In the genomic region with DNA sequence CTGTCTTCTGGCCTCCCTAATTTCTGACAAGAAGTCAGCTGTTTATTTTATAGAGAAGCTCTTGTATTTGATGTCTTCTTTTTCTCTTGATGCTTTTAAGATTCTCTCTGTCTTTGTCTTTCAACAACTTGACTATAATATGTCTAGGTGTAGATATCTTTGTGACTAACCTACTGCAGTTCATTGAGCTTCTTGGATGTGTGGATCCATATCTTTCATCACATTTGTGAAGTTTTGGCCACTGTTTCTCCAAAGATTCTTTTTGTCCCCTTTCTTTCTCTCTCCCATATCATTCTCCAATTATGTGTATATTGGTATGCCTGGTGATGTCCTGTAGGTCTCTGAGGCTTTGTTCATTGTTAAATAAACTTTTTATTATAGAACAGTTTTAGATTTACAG, we compare ENCODE assay signal across 27 cellular contexts.
DNase-seq lines count a peak whose midpoint lies in the region; TF ChIP-seq lines count a peak whose summit lies in the region.
"Had no signal": no experiment of that assay in that cellular context is flagged by ENCODE, and none has a peak within 500 bp of the region (broad histone marks: within the 10 kb centered on the region; RNA-seq: fewer than 3 reads in every experiment).

No MANE protein-coding gene starts in this region.

- no peak overlapping the region for H3K4me3 ChIP-seq in HEK293 (ENCODE audit: low read depth, low read length)
- H3K4me3 ChIP-seq: A549; BLaER1; BLaER1 treated with 17β-estradiol and CSF1 and Interleukin-3, amounts not matched to agents 10 nM and 100 nM had no signal

- POLR2A ChIA-PET in HEK293 (lab: Yijun Ruan, JAX): no interaction called here

- CTCF ChIA-PET in HEK293 (lab: Yijun Ruan, JAX): interaction anchor here (0.7 to 2.1 kb wide), 3 partner anchors 9 to 424 kb away, joined by 3 to 6 read pairs (median 5); no protein-coding TSS in a partner anchor

- no peak for DNase-seq in NCI-H1092 treated with DMSO at 0.1 percent for 48 hours (lab: John Stamatoyannopoulos, UW)
- DNase-seq: 8988T; ACHN; AML-193; BE2C; C1 segment of cervical spinal cord; Caco-2; Calu3; CD4-positive, alpha-beta memory T cell; CD4-positive, alpha-beta T cell; CD4-positive, CD25-positive, alpha-beta regulatory T cell; CD8-positive, alpha-beta memory T cell; CD8-positive, alpha-beta T cell; COR-L47; DMS 273 treated with DMSO at 0.1 percent for 48 hours; DMS153; DMS53; DMS79; DMS79 treated with DMSO at 0.1 percent for 48 hours; DND-41; EL had no signal

- no peak for TF ChIP-seq CTCF in HEK293 (tag by site-specific recombination; IDR thresholded peaks at IDR 0.05)

- no peaks in the 10 kb centered on the region for H3K9me3 ChIP-seq in HEK293 (ENCODE audit: control insufficient read depth, insufficient read depth, low read depth, low read length)
- H3K9me3 ChIP-seq: BE2C had no signal

- peaks cover 7 to 12% of the 10 kb centered on the region in 2 experiments; a peak in 2 of 3 replicates for H3K36me3 ChIP-seq in HEK293 (ENCODE audit: control insufficient read depth in 2 of 2, insufficient read depth in 1 of 2, low read length in 2 of 2)
- H3K36me3 ChIP-seq: BE2C; BLaER1; BLaER1 treated with 17β-estradiol and CSF1 and Interleukin-3, amounts not matched to agents 10 nM and 100 nM had no signal

- no peak overlapping the region for H3K27ac ChIP-seq in HEK293 (ENCODE audit: extremely low read depth, low read depth, low read length)
- H3K27ac ChIP-seq: 22Rv1; A549; BLaER1; BLaER1 treated with 17β-estradiol and CSF1 and Interleukin-3, amounts not matched to agents 10 nM and 100 nM; C4-2B had no signal

- H3K4me1 ChIP-seq in HEK293 (ENCODE audit: control insufficient read depth, insufficient read depth, low read length): no peaks in the 10 kb centered on the region
- H3K4me1 ChIP-seq: A549; BE2C; BLaER1; BLaER1 treated with 17β-estradiol and CSF1 and Interleukin-3, amounts not matched to agents 10 nM and 100 nM; Caco-2 had no signal

TF ChIP-seq in HEK293, 187 proteins besides CTCF, POLR2A, EP300 and RAD21:
- peak; percentile 100 for TF ChIP-seq ZNF558 (tag by site-specific recombination; IDR thresholded peaks at IDR 0.05)
- TF ChIP-seq, protein P1, sequence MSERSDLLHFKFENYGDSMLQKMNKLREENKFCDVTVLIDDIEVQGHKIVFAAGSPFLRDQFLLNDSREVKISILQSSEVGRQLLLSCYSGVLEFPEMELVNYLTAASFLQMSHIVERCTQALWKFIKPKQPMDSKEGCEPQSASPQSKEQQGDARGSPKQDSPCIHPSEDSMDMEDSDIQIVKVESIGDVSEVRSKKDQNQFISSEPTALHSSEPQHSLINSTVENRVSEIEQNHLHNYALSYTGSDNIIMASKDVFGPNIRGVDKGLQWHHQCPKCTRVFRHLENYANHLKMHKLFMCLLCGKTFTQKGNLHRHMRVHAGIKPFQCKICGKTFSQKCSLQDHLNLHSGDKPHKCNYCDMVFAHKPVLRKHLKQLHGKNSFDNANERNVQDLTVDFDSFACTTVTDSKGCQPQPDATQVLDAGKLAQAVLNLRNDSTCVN (tag by site-specific recombination; optimal IDR thresholded peaks at IDR 0.05): no peak
- no peak for TF ChIP-seq SP3 (tag by site-specific recombination; IDR thresholded peaks at IDR 0.05)
- TF ChIP-seq ZNF571 (tag by site-specific recombination; IDR thresholded peaks at IDR 0.05): no peak
- TF ChIP-seq MZF1 (tag by site-specific recombination; IDR thresholded peaks at IDR 0.05; ENCODE audit: borderline replicate concordance): no peak
